ENCODE assay signal across 20 cellular contexts in the genomic region with DNA sequence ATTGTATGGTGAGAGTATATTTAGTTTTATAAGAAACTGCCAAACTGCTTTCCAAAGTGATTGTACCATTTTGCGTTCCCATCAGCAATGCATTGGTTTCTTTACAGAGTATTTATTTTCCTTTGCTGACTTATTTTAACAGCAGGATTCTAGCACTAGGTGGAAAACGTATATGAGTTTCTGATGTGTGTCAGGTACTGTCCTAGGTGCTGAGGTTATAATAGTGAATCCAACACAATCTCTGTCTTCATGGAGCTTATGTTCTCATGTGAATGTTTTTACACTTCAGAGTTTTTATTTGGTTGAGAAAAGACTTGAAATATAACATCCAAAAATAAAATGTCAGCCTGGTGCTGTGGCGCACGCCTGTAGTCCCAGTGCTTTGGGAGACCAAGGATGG. TPM values are rescaled to one million over a fixed set of nuclear protein-coding genes. Genes with fewer than 3 reads are reported as not detected.
A peak's percentile ranks its signal among the peaks of the same experiment; 100 is the strongest.
DNase-seq lines count a peak whose midpoint lies in the region; ATAC-seq and TF ChIP-seq lines count a peak whose summit lies in the region.
"Had no signal": no experiment of that assay in that cellular context is flagged by ENCODE, and none has a peak within 500 bp of the region (broad histone marks: within the 10 kb centered on the region; RNA-seq: fewer than 3 reads in every experiment).

No MANE protein-coding gene starts in this region.

- H3K4me3 Mint-ChIP-seq in neural crest cell, result peak overlapping the region; percentile 2
- H3K4me3 Mint-ChIP-seq: B cell; CD4-positive, alpha-beta T cell; CD8-positive, alpha-beta T cell had no signal

- no peaks in the 10 kb centered on the region for H3K9me3 ChIP-seq in SK-N-SH
- H3K9me3 ChIP-seq in HEK293 (ENCODE audit: control insufficient read depth, insufficient read depth, low read depth, low read length), result no peaks in the 10 kb centered on the region
- H3K9me3 ChIP-seq: BLaER1 treated with 17β-estradiol and CSF1 and Interleukin-3, amounts not matched to agents 10 nM and 100 nM; Caco-2 had no signal

- H3K9ac ChIP-seq in SK-N-SH, result no peak overlapping the region
- H3K9ac ChIP-seq: BLaER1 treated with 17β-estradiol and CSF1 and Interleukin-3, amounts not matched to agents 10 nM and 100 nM had no signal

- TF ChIP-seq RAD21 in SK-N-SH (IDR thresholded peaks at IDR 0.05; ENCODE audit: low read length), result no peak

- WGBS in SK-N-SH (ENCODE audit: low lambda C conversion rate), result 44% methylated on average over 4 of the region's 4 CpGs

- peaks cover 0 to 2% of the 10 kb centered on the region in 2 experiments; a peak in 1 of 4 replicates for H3K4me1 ChIP-seq in SK-N-SH (ENCODE audit: control insufficient read depth in 1 of 2, insufficient read depth in 2 of 2, low read depth in 1 of 2, low read length in 1 of 2)
- 0 out of 2 replicates have a peak, but pooled peaks cover 3% of the 10 kb centered on the region for H3K4me1 ChIP-seq in HEK293 (ENCODE audit: control insufficient read depth, insufficient read depth, low read length)
- H3K4me1 ChIP-seq: Caco-2 had no signal

- H3K27ac ChIP-seq in SK-N-SH (ENCODE audit: low read depth in 2 of 2, low read length in 1 of 2) (no peak overlapping the region), HEK293 (ENCODE audit: extremely low read depth, low read depth, low read length) (no peak overlapping the region)
- H3K27ac ChIP-seq: 22Rv1; BLaER1 treated with 17β-estradiol and CSF1 and Interleukin-3, amounts not matched to agents 10 nM and 100 nM; C4-2B had no signal

- peaks cover 7% of the 10 kb centered on the region for H3K4me1 Mint-ChIP-seq in neural crest cell

- no peaks in the 10 kb centered on the region for H3K79me2 ChIP-seq in SK-N-SH (ENCODE audit: insufficient read depth)

- no peak for ATAC-seq in SK-N-SH treated with all-trans-retinoic acid at 6 μM for 48 hours
- ATAC-seq: CD8-positive, alpha-beta T cell had no signal

- H3F3A ChIP-seq in SK-N-SH (replicated peaks; ENCODE audit: insufficient read depth), result no peaks in the 10 kb centered on the region

- CTCF ChIA-PET in SK-N-SH (lab: Yijun Ruan, JAX) (interaction anchor here (0.9 kb wide), 1 partner anchor 96 kb away, joined by 3 read pairs; no protein-coding TSS in a partner anchor), HEK293 (lab: Yijun Ruan, JAX) (interaction anchor here (0.6 kb wide), 1 partner anchor 13 kb away, joined by 3 read pairs; no protein-coding TSS in a partner anchor)

- TF ChIP-seq EP300 in SK-N-SH (IDR thresholded peaks at IDR 0.05; ENCODE audit: borderline replicate concordance in 1 of 2, low read depth in 1 of 2, low read length in 1 of 2), result no peak

- H3K9me3 Mint-ChIP-seq in neural crest cell, result no peaks in the 10 kb centered on the region
- H3K9me3 Mint-ChIP-seq: CD4-positive, alpha-beta T cell; CD8-positive, alpha-beta T cell had no signal

- H3K4me2 ChIP-seq in SK-N-SH, result no peak overlapping the region
- H3K4me2 ChIP-seq: BLaER1 treated with 17β-estradiol and CSF1 and Interleukin-3, amounts not matched to agents 10 nM and 100 nM had no signal

- no peak for DNase-seq in SK-N-SH
- DNase-seq in neural crest cell (ENCODE audit: low read depth, low spot score), result no peak
- DNase-seq in AG08395 (ENCODE audit: low spot score), result no peak
- no peak for DNase-seq in NCI-H774 (lab: John Stamatoyannopoulos, UW)
- no peak for DNase-seq in H7
- DNase-seq: ACHN; AML-193; Caco-2; Calu3; CD4-positive, alpha-beta T cell; CD8-positive, alpha-beta T cell; DMS79 treated with DMSO at 0.1 percent for 48 hours; GF-D8 had no signal

- no peak overlapping the region for H3K27ac Mint-ChIP-seq in neural crest cell (ENCODE audit: unreplicated experiment)
- H3K27ac Mint-ChIP-seq: B cell; CD4-positive, alpha-beta T cell; CD8-positive, alpha-beta T cell had no signal

- no peaks in the 10 kb centered on the region for H3K36me3 Mint-ChIP-seq in neural crest cell (ENCODE audit: low read depth)
- H3K36me3 Mint-ChIP-seq: CD8-positive, alpha-beta T cell had no signal

- H4K20me1 ChIP-seq in SK-N-SH (ENCODE audit: insufficient read depth), result no peaks in the 10 kb centered on the region
- H4K20me1 ChIP-seq: BLaER1 treated with 17β-estradiol and CSF1 and Interleukin-3, amounts not matched to agents 10 nM and 100 nM had no signal

- H2AFZ ChIP-seq in SK-N-SH (ENCODE audit: low read depth), result no peak overlapping the region

- peaks cover 62% of the 10 kb centered on the region for H3K27me3 Mint-ChIP-seq in neural crest cell (ENCODE audit: low read depth)
- H3K27me3 Mint-ChIP-seq: B cell; CD4-positive, alpha-beta T cell had no signal

- H3K9me2 ChIP-seq in SK-N-SH, result no peaks in the 10 kb centered on the region

- TF ChIP-seq CTCF in SK-N-SH (IDR thresholded peaks at IDR 0.05) (no peak), HEK293 (tag by site-specific recombination; IDR thresholded peaks at IDR 0.05) (no peak), neural crest cell (conservative IDR thresholded peaks at IDR 0.05) (no peak)

- POLR2A ChIA-PET in SK-N-SH (lab: Yijun Ruan, JAX), result no interaction called here
- POLR2A ChIA-PET in HEK293 (lab: Yijun Ruan, JAX), result no interaction called here

- no peak overlapping the region for H3K4me3 ChIP-seq in SK-N-SH (ENCODE audit: low read depth in 2 of 2, low read length in 1 of 2)
- H3K4me3 ChIP-seq in HEK293 (ENCODE audit: low read depth, low read length), result no peak overlapping the region
- H3K4me3 ChIP-seq in H7 (ENCODE audit: insufficient read depth, low read depth, low read length), result no peak overlapping the region
- H3K4me3 ChIP-seq: BLaER1 treated with 17β-estradiol and CSF1 and Interleukin-3, amounts not matched to agents 10 nM and 100 nM had no signal

- H3K27me3 ChIP-seq in SK-N-SH (ENCODE audit: insufficient read depth) (0 out of 2 replicates have a peak, but pooled peaks cover 7% of the 10 kb centered on the region), H7 (ENCODE audit: control insufficient read depth, insufficient read depth, low read length) (peaks cover 22% of the 10 kb centered on the region)

- H3K36me3 ChIP-seq in SK-N-SH (replicated peaks in 1 of 2; ENCODE audit: control insufficient read depth in 1 of 2, insufficient read depth in 2 of 2, low read length in 1 of 2), result no peaks in the 10 kb centered on the region
- H3K36me3 ChIP-seq in HEK293 (ENCODE audit: control insufficient read depth in 2 of 2, insufficient read depth in 1 of 2, low read length in 2 of 2), result no peaks in the 10 kb centered on the region
- H3K36me3 ChIP-seq in H7 (replicated peaks; ENCODE audit: control insufficient read depth, insufficient read depth, low read length), result no peaks in the 10 kb centered on the region
- H3K36me3 ChIP-seq: BLaER1 treated with 17β-estradiol and CSF1 and Interleukin-3, amounts not matched to agents 10 nM and 100 nM had no signal

TF ChIP-seq in SK-N-SH, 30 proteins besides CTCF, POLR2A, EP300 and RAD21 (continues in another document):
- no peak for TF ChIP-seq MXI1 (IDR thresholded peaks at IDR 0.05; ENCODE audit: low read depth, low read length)

TF ChIP-seq in SK-N-SH treated with all-trans-retinoic acid at 6 μM for 48 hours, 23 proteins besides CTCF, POLR2A, EP300 and RAD21 (continues in another document):
- no peak for TF ChIP-seq ZNF8 (CRISPR knock-in tag; IDR thresholded peaks at IDR 0.05)

TF ChIP-seq in PFSK-1, 5 proteins besides CTCF, POLR2A, EP300 and RAD21:
- TF ChIP-seq TAF1 (IDR thresholded peaks at IDR 0.05; ENCODE audit: borderline replicate concordance, insufficient read depth, low read length), result no peak
- TF ChIP-seq, protein P1, sequence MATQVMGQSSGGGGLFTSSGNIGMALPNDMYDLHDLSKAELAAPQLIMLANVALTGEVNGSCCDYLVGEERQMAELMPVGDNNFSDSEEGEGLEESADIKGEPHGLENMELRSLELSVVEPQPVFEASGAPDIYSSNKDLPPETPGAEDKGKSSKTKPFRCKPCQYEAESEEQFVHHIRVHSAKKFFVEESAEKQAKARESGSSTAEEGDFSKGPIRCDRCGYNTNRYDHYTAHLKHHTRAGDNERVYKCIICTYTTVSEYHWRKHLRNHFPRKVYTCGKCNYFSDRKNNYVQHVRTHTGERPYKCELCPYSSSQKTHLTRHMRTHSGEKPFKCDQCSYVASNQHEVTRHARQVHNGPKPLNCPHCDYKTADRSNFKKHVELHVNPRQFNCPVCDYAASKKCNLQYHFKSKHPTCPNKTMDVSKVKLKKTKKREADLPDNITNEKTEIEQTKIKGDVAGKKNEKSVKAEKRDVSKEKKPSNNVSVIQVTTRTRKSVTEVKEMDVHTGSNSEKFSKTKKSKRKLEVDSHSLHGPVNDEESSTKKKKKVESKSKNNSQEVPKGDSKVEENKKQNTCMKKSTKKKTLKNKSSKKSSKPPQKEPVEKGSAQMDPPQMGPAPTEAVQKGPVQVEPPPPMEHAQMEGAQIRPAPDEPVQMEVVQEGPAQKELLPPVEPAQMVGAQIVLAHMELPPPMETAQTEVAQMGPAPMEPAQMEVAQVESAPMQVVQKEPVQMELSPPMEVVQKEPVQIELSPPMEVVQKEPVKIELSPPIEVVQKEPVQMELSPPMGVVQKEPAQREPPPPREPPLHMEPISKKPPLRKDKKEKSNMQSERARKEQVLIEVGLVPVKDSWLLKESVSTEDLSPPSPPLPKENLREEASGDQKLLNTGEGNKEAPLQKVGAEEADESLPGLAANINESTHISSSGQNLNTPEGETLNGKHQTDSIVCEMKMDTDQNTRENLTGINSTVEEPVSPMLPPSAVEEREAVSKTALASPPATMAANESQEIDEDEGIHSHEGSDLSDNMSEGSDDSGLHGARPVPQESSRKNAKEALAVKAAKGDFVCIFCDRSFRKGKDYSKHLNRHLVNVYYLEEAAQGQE (IDR thresholded peaks at IDR 0.05; ENCODE audit: insufficient read depth in 1 of 2, low read depth in 2 of 2, low read length in 2 of 2), result peak; percentile 23 to 75; a peak in 1 of 4 replicates

RNA-seq across cellular contexts. Expression of a gene that starts 4.0 kb away (rescaled TPM):
- polyA plus RNA-seq in SK-N-SH (2012; rRNA removed), result 0.62 and 0.73 TPM in 2 replicates
- polyA plus RNA-seq in SK-N-SH (2012; cell fraction: cytosol; rRNA removed), result 0.71 and 0.77 TPM in 2 replicates
- 0.39 and 0.50 TPM in 2 replicates for polyA plus RNA-seq in SK-N-SH (2012; cell fraction: nucleus; rRNA removed)
- polyA plus RNA-seq in PFSK-1 (2012; ENCODE audit: insufficient read length, low read depth), result 0.64 TPM
- 0.27 and 0.58 TPM in 2 replicates for total RNA-seq in neural crest cell
- 0.31 and 1.1 TPM in 2 replicates for total RNA-seq in H7 (2014; rRNA removed; shearing (Covaris generic))
